10 cellular contexts compared by ENCODE assay signal in genomic region chr6:105209950-105210706, GRCh38. TPM values are rescaled to one million over a fixed set of nuclear protein-coding genes. Genes with fewer than 3 reads are reported as not detected.
A peak's percentile ranks its signal among the peaks of the same experiment; 100 is the strongest.
DNase-seq lines count a peak whose midpoint lies in the region; ATAC-seq, FAIRE-seq and TF ChIP-seq lines count a peak whose summit lies in the region.
"Had no signal": no experiment of that assay in that cellular context is flagged by ENCODE, and none has a peak within 500 bp of the region (broad histone marks: within the 10 kb centered on the region; RNA-seq: fewer than 3 reads in every experiment).

No MANE protein-coding gene starts in this region.

- no peaks in the 10 kb centered on the region for H4K20me1 ChIP-seq in GM12878 (ENCODE audit: control insufficient read depth, insufficient read depth)

- H3K4me3 ChIP-seq in GM12878: no peak overlapping the region
- H3K4me3 ChIP-seq: gastroesophageal sphincter had no signal

- 0 out of 2 replicates have a peak, but pooled peaks cover 3% of the 10 kb centered on the region for H3K4me1 ChIP-seq in GM12878 (ENCODE audit: control insufficient read depth, insufficient read depth, low read length)
- H3K4me1 ChIP-seq: gastroesophageal sphincter had no signal

- no peaks in the 10 kb centered on the region for H3K9me3 ChIP-seq in GM12878 (replicated peaks; ENCODE audit: control insufficient read depth, insufficient read depth, low read length)
- H3K9me3 ChIP-seq: gastroesophageal sphincter had no signal

- WGBS in GM12878 (ENCODE audit: insufficient coverage, insufficient replicate concordance, low lambda C conversion rate, missing lambda C conversion rate): 59% methylated on average over 5 of the region's 5 CpGs

- no TSS peak for BruUV-seq in GM12878 (replicated peaks; lab: Mats Ljungman, UMichigan)

- CTCF ChIA-PET in GM12878 (lab: Yijun Ruan, JAX): no interaction called here

- H3K9ac ChIP-seq in GM12878 (ENCODE audit: control insufficient read depth, insufficient read depth, low read length): no peak overlapping the region

- H2AFZ ChIP-seq in GM12878 (ENCODE audit: control insufficient read depth, low read depth, low read length): no peak overlapping the region

- in situ Hi-C loops in GM12878 (cut with MboI): no loop called here

- no peak for TF ChIP-seq POLR2A in GM12878 (IDR thresholded peaks at IDR 0.05; ENCODE audit: low read depth, low read length)

- H3K27ac ChIP-seq in C4-2B (peak overlapping the region; percentile 21; the same call in 1 of the 2 replicates), GM12878 (ENCODE audit: control insufficient read depth, insufficient read depth) (no peak overlapping the region)
- H3K27ac ChIP-seq: gastroesophageal sphincter had no signal

- no peaks in the 10 kb centered on the region for H3K79me2 ChIP-seq in GM12878 (ENCODE audit: control insufficient read depth, insufficient read depth, low read length)

- DNase-seq in LoVo (ENCODE audit: low spot score): peak; percentile 46
- DNase-seq in GM12878 (ENCODE audit: low read depth, low spot score): no peak
- DNase-seq in medulla oblongata (ENCODE audit: extremely low spot score): peak; percentile 20
- DNase-seq in activated T-cell treated with anti-CD3 and anti-CD28 coated beads for 4 hours: no peak
- DNase-seq in HuH-7.5 (ENCODE audit: low spot score): no peak
- DNase-seq in activated CD4-positive, alpha-beta T cell treated with anti-CD3 and anti-CD28 coated beads, Interleukin-2, amount 50 U/mL, for 1 hour: no peak

- intact Hi-C loops in GM12878 (cut with micrococcal nuclease; ENCODE audit: unreplicated experiment): no loop called here

- no peaks in the 10 kb centered on the region for H3K36me3 ChIP-seq in GM12878 (ENCODE audit: control insufficient read depth in 2 of 2, insufficient read depth in 2 of 2, low read length in 1 of 2)
- H3K36me3 ChIP-seq: gastroesophageal sphincter had no signal

- POLR2A ChIA-PET in GM12878 (lab: Charles Lee): no interaction called here

- peak; percentile 44 for ATAC-seq in GM12878
- ATAC-seq in esophagus mucosa: no peak
- ATAC-seq: gastroesophageal sphincter, WTC11 had no signal

- H3K4me2 ChIP-seq in GM12878 (ENCODE audit: control insufficient read depth, insufficient read depth): no peak overlapping the region

- no peaks in the 10 kb centered on the region; a peak in 1 of 4 replicates for H3K27me3 ChIP-seq in GM12878 (replicated peaks in 1 of 2; ENCODE audit: control insufficient read depth in 2 of 2, insufficient read depth in 2 of 2, low read length in 1 of 2)
- H3K27me3 ChIP-seq: gastroesophageal sphincter had no signal

- TF ChIP-seq CTCF in C4-2B (conservative IDR thresholded peaks at IDR 0.05) (no peak), GM12878 (IDR thresholded peaks at IDR 0.05 in 2 of 3, conservative IDR thresholded peaks at IDR 0.05 in 1 of 3; ENCODE audit: control insufficient read depth in 2 of 3, extremely low read depth in 1 of 3, insufficient read depth in 1 of 3, low read depth in 3 of 3, low read length in 3 of 3) (no peak)

- TF ChIP-seq EP300 in GM12878 (IDR thresholded peaks at IDR 0.05; ENCODE audit: borderline replicate concordance in 1 of 2, control insufficient read depth in 1 of 2, low read depth in 2 of 2, low read length in 2 of 2): no peak

- FAIRE-seq in GM12878 (lab: Jason Lieb, UNC): no peak

- no peak for TF ChIP-seq RAD21 in GM12878 (IDR thresholded peaks at IDR 0.05; ENCODE audit: insufficient read depth, low read depth, low read length)

- SMC1A ChIA-PET in GM12878 (lab: Charles Lee; ENCODE audit: uncharacterized antibody, unreplicated experiment): interaction anchor here (0.6 kb wide), 1 partner anchor 1240 kb away, joined by 3 read pairs; no protein-coding TSS in a partner anchor

- RAD21 ChIA-PET in GM12878 (lab: Charles Lee; ENCODE audit: unreplicated experiment): no interaction called here

TF ChIP-seq in GM12878, 131 proteins besides CTCF, POLR2A, EP300 and RAD21 (continues in another document):
- TF ChIP-seq, protein P1, sequence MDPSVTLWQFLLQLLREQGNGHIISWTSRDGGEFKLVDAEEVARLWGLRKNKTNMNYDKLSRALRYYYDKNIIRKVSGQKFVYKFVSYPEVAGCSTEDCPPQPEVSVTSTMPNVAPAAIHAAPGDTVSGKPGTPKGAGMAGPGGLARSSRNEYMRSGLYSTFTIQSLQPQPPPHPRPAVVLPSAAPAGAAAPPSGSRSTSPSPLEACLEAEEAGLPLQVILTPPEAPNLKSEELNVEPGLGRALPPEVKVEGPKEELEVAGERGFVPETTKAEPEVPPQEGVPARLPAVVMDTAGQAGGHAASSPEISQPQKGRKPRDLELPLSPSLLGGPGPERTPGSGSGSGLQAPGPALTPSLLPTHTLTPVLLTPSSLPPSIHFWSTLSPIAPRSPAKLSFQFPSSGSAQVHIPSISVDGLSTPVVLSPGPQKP (IDR thresholded peaks at IDR 0.05; ENCODE audit: low read depth, low read length): no peak
- TF ChIP-seq ZSCAN29 (IDR thresholded peaks at IDR 0.05) (no peak), IRF5 (IDR thresholded peaks at IDR 0.05; ENCODE audit: borderline replicate concordance) (no peak), ZNF384 (IDR thresholded peaks at IDR 0.05; ENCODE audit: borderline replicate concordance, low read depth, low read length) (no peak), ZNF687 (IDR thresholded peaks at IDR 0.05) (no peak), CREM (IDR thresholded peaks at IDR 0.05; ENCODE audit: low read depth) (no peak), GABPA (IDR thresholded peaks at IDR 0.05; ENCODE audit: low read depth) (no peak), SRF (IDR thresholded peaks at IDR 0.05; ENCODE audit: low read depth in 2 of 2, low read length in 2 of 2) (no peak), SMAD5 (IDR thresholded peaks at IDR 0.05; ENCODE audit: low read depth) (no peak), TCF12 (IDR thresholded peaks at IDR 0.05; ENCODE audit: low read depth, low read length) (no peak), NFXL1 (IDR thresholded peaks at IDR 0.05; ENCODE audit: borderline replicate concordance) (no peak), WRNIP1 (IDR thresholded peaks at IDR 0.05; ENCODE audit: borderline replicate concordance, low read depth, low read length) (no peak), HDAC6 (IDR thresholded peaks at IDR 0.05; ENCODE audit: unreplicated experiment) (no peak), NBN (IDR thresholded peaks at IDR 0.05) (no peak), NFYA (IDR thresholded peaks at IDR 0.05; ENCODE audit: borderline replicate concordance, low read depth, low read length) (no peak)

RNA-seq across cellular contexts. Expression of gene POPDC3, which starts 30.3 kb away (rescaled TPM):
- total RNA-seq in GM12878 (2013; cell fraction: nucleolus; rRNA removed): not detected in 2 replicates
- total RNA-seq in GM12878 (2014; rRNA removed) (not detected in 2 replicates), GM12878 (2014; rRNA removed; fragmentation: Illumina TruSeq; extraction: Trizol) (not detected in 2 replicates), GM12878 (2021) (not detected in 2 replicates), esophagus mucosa (not detected)
- not detected for polyA plus RNA-seq in GM12878 (2011; ENCODE audit: low read depth)
- polyA plus RNA-seq in GM12878 (2011; rRNA removed) (1.6 TPM in 2 replicates), GM12878 (2014; fragmentation: Illumina TruSeq; extraction: Trizol) (not detected in 2 replicates), GM12878 (2014; fragmentation: Nextera tagmentation; extraction: Ambion mirVana) (not detected), GM12878 (2014; rRNA removed) (not detected in 2 replicates), GM12878 (2016; fragmentation: Nextera tagmentation; extraction: Ambion mirVana) (not detected)
- polyA plus RNA-seq in GM12878 (2011; cell fraction: cytosol; rRNA removed): 0.52 and 1.5 TPM in 2 replicates
- polyA plus RNA-seq in GM12878 (2011; cell fraction: nucleus; rRNA removed): 0.73 and 0.96 TPM in 2 replicates
- polyA plus RNA-seq in GM12878 (2012): 0.28 TPM in 1 of 2 replicates, not detected in the other
- 0.66 and 0.98 TPM in 2 replicates for polyA minus RNA-seq in GM12878 (2011; rRNA and poly(A)+ RNA removed)
- not detected in 2 replicates for polyA minus RNA-seq in GM12878 (2011; cell fraction: cytosol; rRNA and poly(A)+ RNA removed)
- not detected in 2 replicates for polyA minus RNA-seq in GM12878 (2011; cell fraction: nucleus; rRNA and poly(A)+ RNA removed)

Comparison
In these comparisons a context has a peak if more than half of its experiments do, and no peak if none do; other contexts are left out.
1. DNase-seq: peak in LoVo (single experiment) and medulla oblongata (single experiment); none in GM12878 (single experiment), activated T-cell treated with anti-CD3 and anti-CD28 coated beads for 4 hours (single experiment), HuH-7.5 (single experiment) and activated CD4-positive, alpha-beta T cell treated with anti-CD3 and anti-CD28 coated beads, Interleukin-2, amount 50 U/mL, for 1 hour (single experiment).